16 cellular contexts compared by ENCODE assay signal in genomic region chr15:69869881-69870465, GRCh38.
"Had no signal": no experiment of that assay in that cellular context is flagged by ENCODE, and none has a peak within 500 bp of the region (broad histone marks: within the 10 kb centered on the region; RNA-seq: fewer than 3 reads in every experiment).

No MANE protein-coding gene starts in this region.

- ATAC-seq: activated T-cell treated with anti-CD3 and anti-CD28 coated beads, Interleukin-2, amount 50 U/mL, for 72 hours; esophagus mucosa; heart right ventricle; mucosa of descending colon; natural killer cell; right cardiac atrium; stimulated activated effector memory CD8-positive, alpha-beta T cell treated with anti-CD3 and anti-CD28 coated beads, Interleukin-12 subunit alpha, Interleukin-12 subunit beta, amount 100 ng/mL, for 72 hours had no signal

- H3K4me3 ChIP-seq: heart right ventricle, mucosa of descending colon, thyroid gland, uterus had no signal

- DNase-seq: activated CD4-positive, alpha-beta memory T cell treated with anti-CD3 and anti-CD28 coated beads for 36 hours; activated CD4-positive, CD25-positive, alpha-beta regulatory T cell treated with anti-CD3 and anti-CD28 coated beads, Interleukin-2, amount 50 U/mL, for 72 hours; activated CD8-positive, alpha-beta memory T cell treated with anti-CD3 and anti-CD28 coated beads, Interleukin-2, amount 50 U/mL, for 4 hours; activated naive CD8-positive, alpha-beta T cell treated with anti-CD3 and anti-CD28 coated beads, Interleukin-2, amount 10 ng/mL, durations not matched to agents 7 days and 5 days; activated T-cell treated with anti-CD3 and anti-CD28 coated beads, Interleukin-2, amount 50 U/mL, for 72 hours; aorta; heart right ventricle; mammary epithelial cell; mucosa of descending colon; natural killer cell; nucleus accumbens; right cardiac atrium; thyroid gland; uterus had no signal

- H3K27me3 ChIP-seq: thyroid gland, uterus had no signal

- H3K4me1 ChIP-seq: heart right ventricle, thyroid gland, uterus had no signal

- H3K36me3 ChIP-seq: heart right ventricle, thyroid gland, uterus had no signal

- H3K9me3 ChIP-seq: thyroid gland had no signal

- H3K27ac ChIP-seq: heart right ventricle, thyroid gland, uterus had no signal
